ENCODE assay signal across 4 cellular contexts in genomic region chr3:131282967-131283366, GRCh38.
"Had no signal": no experiment of that assay in that cellular context is flagged by ENCODE, and none has a peak within 500 bp of the region (broad histone marks: within the 10 kb centered on the region; RNA-seq: fewer than 3 reads in every experiment).

No MANE protein-coding gene starts in this region.

- H3K4me3 ChIP-seq: GM23338 had no signal

- DNase-seq: H9, HCEC 1CT, IMR-90 had no signal

- H2AFZ ChIP-seq: GM23338 had no signal
